11 cellular contexts compared by ENCODE assay signal in the genomic region with DNA sequence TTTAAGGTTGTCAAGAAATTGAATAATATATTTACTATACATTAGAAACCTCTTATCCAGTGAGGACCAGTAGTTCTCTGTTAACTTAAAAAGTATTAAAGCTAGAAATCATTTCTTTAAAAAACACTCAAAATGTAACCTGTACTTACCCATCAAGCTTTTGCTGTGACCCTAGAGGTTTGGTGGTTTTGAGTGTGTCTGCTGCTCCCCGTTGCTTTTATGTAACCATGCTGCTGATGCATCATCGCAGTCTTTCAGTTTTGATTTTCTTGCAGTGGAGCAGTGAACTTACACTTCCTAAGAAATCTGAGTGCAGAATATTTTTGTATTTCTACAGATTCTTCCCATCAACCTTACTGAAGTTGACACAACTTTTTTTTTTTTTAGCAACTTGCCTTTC. TPM values are rescaled to one million over a fixed set of nuclear protein-coding genes. Genes with fewer than 3 reads are reported as not detected.
DNase-seq lines count a peak whose midpoint lies in the region; ATAC-seq and TF ChIP-seq lines count a peak whose summit lies in the region.
"Had no signal": no experiment of that assay in that cellular context is flagged by ENCODE, and none has a peak within 500 bp of the region (broad histone marks: within the 10 kb centered on the region; RNA-seq: fewer than 3 reads in every experiment).

No MANE protein-coding gene starts in this region.

- no peaks in the 10 kb centered on the region for H3K4me1 ChIP-seq in colonic mucosa
- H3K4me1 ChIP-seq: right lobe of liver had no signal

- H3K4me1 Mint-ChIP-seq in activated naive CD4-positive, alpha-beta T cell treated with anti-CD3 and anti-CD28 coated beads, Interleukin-2, amount 10 ng/mL, durations not matched to agents 7 days and 5 days: peaks cover 13% of the 10 kb centered on the region

- ATAC-seq in HG02610 (IDR thresholded peaks at IDR 0.05; ENCODE audit: unreplicated experiment): peak; percentile 96
- peak; percentile 84 for ATAC-seq in HG03558 (IDR thresholded peaks at IDR 0.05; ENCODE audit: extremely low read depth, unreplicated experiment)
- ATAC-seq in stimulated activated naive CD8-positive, alpha-beta T cell treated with anti-CD3 and anti-CD28 coated beads, Interleukin-15, Interleukin-2, amounts not matched to agents 100 U/mL and 50 U/mL, for 24 hours: peak; percentile 63
- ATAC-seq in Right ventricle myocardium inferior: no peak
- ATAC-seq: right lobe of liver had no signal

- no peak for TF ChIP-seq CTCF in colonic mucosa (IDR thresholded peaks at IDR 0.05)

- H3K27me3 ChIP-seq in colonic mucosa: no peaks in the 10 kb centered on the region
- H3K27me3 ChIP-seq: right lobe of liver had no signal

- CTCF ChIA-PET in activated naive CD4-positive, alpha-beta T cell treated with anti-CD3 and anti-CD28 coated beads, Interleukin-2, amount 10 ng/mL, durations not matched to agents 7 days and 5 days (lab: Charles Lee): no interaction called here

- H3K4me3 Mint-ChIP-seq in activated naive CD4-positive, alpha-beta T cell treated with anti-CD3 and anti-CD28 coated beads, Interleukin-2, amount 10 ng/mL, durations not matched to agents 7 days and 5 days: no peak overlapping the region
- H3K4me3 Mint-ChIP-seq: stimulated activated naive CD8-positive, alpha-beta T cell treated with anti-CD3 and anti-CD28 coated beads, Interleukin-15, Interleukin-2, amounts not matched to agents 100 ng/mL and 50 ng/mL, for 24 hours had no signal

- DNase-seq in activated naive CD4-positive, alpha-beta T cell treated with anti-CD3 and anti-CD28 coated beads, Interleukin-2, amount 10 ng/mL, durations not matched to agents 7 days and 5 days: peak; percentile 34
- no peak for DNase-seq in activated naive CD4-positive, alpha-beta T cell treated with anti-CD3 and anti-CD28 coated beads, Interleukin-2, amount 50 U/mL, for 16 hours
- no peak for DNase-seq in stimulated activated naive CD8-positive, alpha-beta T cell treated with anti-CD3 and anti-CD28 coated beads, Interleukin-15, Interleukin-2, amounts not matched to agents 100 U/mL and 50 U/mL, for 24 hours
- DNase-seq in DMS153 treated with DMSO at 0.1 percent for 48 hours (lab: John Stamatoyannopoulos, UW; ENCODE audit: unreplicated experiment) (no peak), Right ventricle myocardium inferior (ENCODE audit: missing footprints) (no peak), colonic mucosa (no peak)
- DNase-seq: NCI-H524 treated with DMSO at 0.1 percent for 48 hours, right lobe of liver had no signal

- no peak overlapping the region for H3K4me3 ChIP-seq in colonic mucosa
- H3K4me3 ChIP-seq: right lobe of liver had no signal

- no peaks in the 10 kb centered on the region for H3K36me3 ChIP-seq in colonic mucosa
- H3K36me3 ChIP-seq: right lobe of liver had no signal

- no peak overlapping the region for H3K9ac ChIP-seq in colonic mucosa (ENCODE audit: low read depth in 2 of 2, low read length in 2 of 2)

- H3K27ac Mint-ChIP-seq in activated naive CD4-positive, alpha-beta T cell treated with anti-CD3 and anti-CD28 coated beads, Interleukin-2, amount 10 ng/mL, durations not matched to agents 7 days and 5 days: no peak overlapping the region
- H3K27ac Mint-ChIP-seq: stimulated activated naive CD8-positive, alpha-beta T cell treated with anti-CD3 and anti-CD28 coated beads, Interleukin-15, Interleukin-2, amounts not matched to agents 100 ng/mL and 50 ng/mL, for 24 hours had no signal

- H3K9me3 Mint-ChIP-seq in activated naive CD4-positive, alpha-beta T cell treated with anti-CD3 and anti-CD28 coated beads, Interleukin-2, amount 10 ng/mL, durations not matched to agents 7 days and 5 days: no peaks in the 10 kb centered on the region
- H3K9me3 Mint-ChIP-seq: stimulated activated naive CD8-positive, alpha-beta T cell treated with anti-CD3 and anti-CD28 coated beads, Interleukin-15, Interleukin-2, amounts not matched to agents 100 ng/mL and 50 ng/mL, for 24 hours had no signal

- H3K27me3 Mint-ChIP-seq in activated naive CD4-positive, alpha-beta T cell treated with anti-CD3 and anti-CD28 coated beads, Interleukin-2, amount 10 ng/mL, durations not matched to agents 7 days and 5 days: no peaks in the 10 kb centered on the region
- H3K27me3 Mint-ChIP-seq: stimulated activated naive CD8-positive, alpha-beta T cell treated with anti-CD3 and anti-CD28 coated beads, Interleukin-15, Interleukin-2, amounts not matched to agents 100 ng/mL and 50 ng/mL, for 24 hours had no signal

- H3K27ac ChIP-seq in colonic mucosa: no peak overlapping the region
- H3K27ac ChIP-seq: right lobe of liver had no signal

- intact Hi-C loops in Right ventricle myocardium inferior (cut with DNase I) (no loop called here), colonic mucosa (cut with DNase I) (no loop called here)

- H3K9me3 ChIP-seq in colonic mucosa: no peaks in the 10 kb centered on the region
- H3K9me3 ChIP-seq: right lobe of liver had no signal

- peaks cover 3% of the 10 kb centered on the region for H3K36me3 Mint-ChIP-seq in activated naive CD4-positive, alpha-beta T cell treated with anti-CD3 and anti-CD28 coated beads, Interleukin-2, amount 10 ng/mL, durations not matched to agents 7 days and 5 days

RNA-seq across cellular contexts. Expression of a gene that starts 34.2 kb away (rescaled TPM):
- 70.3 TPM for total RNA-seq in Right ventricle myocardium inferior
- total RNA-seq in colonic mucosa: 10 to 100 TPM; 33.4 to 48.4 TPM
